In the genomic region with DNA sequence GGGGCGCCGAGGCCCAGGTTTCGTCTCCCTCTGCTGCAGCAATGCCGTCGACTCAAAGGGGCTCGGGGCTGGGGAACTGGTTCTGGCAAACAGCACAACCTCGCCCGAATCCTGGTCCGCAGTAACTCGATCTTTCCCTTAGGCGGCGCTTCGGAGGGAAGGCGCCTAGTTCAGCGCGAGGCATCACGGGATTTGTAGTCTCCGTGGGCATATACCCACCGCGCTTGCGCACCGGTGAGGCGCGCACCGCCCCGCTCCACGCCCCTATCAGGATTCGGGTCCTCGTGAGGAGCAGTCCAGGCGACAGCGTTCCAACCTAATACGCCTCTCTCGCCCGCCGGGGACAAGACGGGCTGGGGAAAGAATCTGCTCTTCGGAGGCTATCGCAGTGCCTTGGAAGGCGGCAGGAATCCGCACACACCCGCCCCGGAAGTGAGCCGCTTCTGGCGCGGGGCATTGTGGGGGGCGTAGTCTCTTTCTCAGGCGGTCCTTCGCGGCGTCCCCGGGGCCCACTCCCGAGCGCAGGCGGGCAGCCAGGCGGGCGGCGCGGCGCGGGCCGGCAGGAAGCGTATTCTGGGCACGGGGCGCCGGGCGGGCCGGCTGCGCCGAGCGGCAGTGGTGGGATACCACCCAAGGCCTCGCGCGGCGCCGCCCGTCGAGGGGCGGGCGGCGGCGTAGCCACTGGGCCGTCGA, we compare ENCODE assay signal across 1 cellular context.
TF ChIP-seq lines count a peak whose summit lies in the region.

Gene THAP11, plus strand, starts transcription at position 505 of the 693 bp plus-strand sequence. CDS start 235 bp downstream, outside the sequence.

TF ChIP-seq in WTC11, 78 proteins besides CTCF, POLR2A, EP300 and RAD21 (continued from another document):
- TF ChIP-seq ATF3 (CRISPR knock-in tag; conservative IDR thresholded peaks at IDR 0.05), result no peak
